1 cellular context compared by ENCODE assay signal in genomic region chr3:160399347-160400047, GRCh38.
A peak's percentile ranks its signal among the peaks of the same experiment; 100 is the strongest.
TF ChIP-seq lines count a peak whose summit lies in the region.

Gene SMC4, plus strand, starts transcription at chr3:160399650. Its CDS starts 1,177 bp downstream, at chr3:160400827.

TF ChIP-seq in GM23338, 12 proteins besides CTCF, POLR2A, EP300 and RAD21 (continued from another document):
- TF ChIP-seq ZNF462 (CRISPR knock-in tag; IDR thresholded peaks at IDR 0.05): no peak
- no peak for TF ChIP-seq JUNB (IDR thresholded peaks at IDR 0.05; ENCODE audit: unreplicated experiment)
- TF ChIP-seq ETS1 (IDR thresholded peaks at IDR 0.05): 0 out of 2 replicates have a peak, but pooled peaks have one; percentile 34
- TF ChIP-seq EZH2 (IDR thresholded peaks at IDR 0.05; ENCODE audit: low read depth, unreplicated experiment): no peak
- no peak for TF ChIP-seq ZNF331 (CRISPR knock-in tag; IDR thresholded peaks at IDR 0.05; ENCODE audit: low read depth)
- TF ChIP-seq REST (IDR thresholded peaks at IDR 0.05; ENCODE audit: unreplicated experiment): no peak
- TF ChIP-seq CREB1 (CRISPR knock-in tag; IDR thresholded peaks at IDR 0.05; ENCODE audit: low read depth): no peak
TF ChIP-seq in GM23338: peak in this region for 3.
